1 cellular context compared by ENCODE assay signal in the genomic region with DNA sequence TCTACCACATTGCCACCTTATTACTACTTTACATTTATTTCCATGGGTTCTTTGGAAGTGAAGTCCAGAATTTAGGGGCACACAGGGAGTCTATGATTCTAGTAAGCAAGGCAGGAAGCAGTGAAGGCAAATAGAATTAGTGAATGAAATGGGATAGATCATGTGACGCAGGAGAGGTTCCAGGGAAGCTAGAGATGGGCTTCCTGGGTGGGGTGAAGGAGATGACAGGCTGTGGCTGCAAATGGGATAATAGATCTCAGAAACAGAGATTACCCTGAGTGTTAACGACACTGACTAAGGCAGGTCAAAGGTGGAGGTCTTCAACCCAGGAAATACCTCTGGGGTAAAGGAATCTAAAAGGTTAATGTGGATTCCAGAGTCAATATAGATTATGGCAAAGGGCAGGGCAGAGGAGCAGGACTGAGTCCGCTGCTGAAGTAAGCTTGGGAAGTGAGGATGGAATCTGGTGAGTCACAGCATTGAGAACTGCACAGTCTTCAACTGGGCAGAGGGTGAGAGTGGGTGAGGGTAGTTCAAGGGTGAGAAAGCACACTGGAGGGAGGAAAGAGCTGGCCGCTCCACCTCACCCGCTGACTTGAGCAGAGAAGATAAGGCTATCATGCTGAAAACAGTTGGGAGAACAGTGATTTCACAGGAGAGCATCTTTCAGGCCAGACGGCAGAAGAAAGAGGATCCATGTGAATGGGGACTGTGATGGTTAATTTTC.
TF ChIP-seq lines count a peak whose summit lies in the region.

No MANE protein-coding gene starts in this region.

TF ChIP-seq in IMR-90, 13 proteins besides CTCF, POLR2A, EP300 and RAD21:
- TF ChIP-seq RFX5 (IDR thresholded peaks at IDR 0.05; ENCODE audit: low read depth, low read length) (no peak), FOS (IDR thresholded peaks at IDR 0.05; ENCODE audit: low read depth, low read length) (0 out of 2 replicates have a peak, but pooled peaks have one; percentile 38), BHLHE40 (IDR thresholded peaks at IDR 0.05; ENCODE audit: low read depth, low read length) (no peak)
